Comparison of ENCODE assay signal across 14 cellular contexts in genomic region chr1:36771678-36772284, GRCh38.
A peak's percentile ranks its signal among the peaks of the same experiment; 100 is the strongest.
DNase-seq lines count a peak whose midpoint lies in the region; ATAC-seq and TF ChIP-seq lines count a peak whose summit lies in the region.
"Had no signal": no experiment of that assay in that cellular context is flagged by ENCODE, and none has a peak within 500 bp of the region (broad histone marks: within the 10 kb centered on the region; RNA-seq: fewer than 3 reads in every experiment).

No MANE protein-coding gene starts in this region.

- H3K27me3 ChIP-seq in BLaER1 (no peaks in the 10 kb centered on the region), HUES6 (ENCODE audit: control insufficient read depth, insufficient read depth, low read length) (peaks cover 39% of the 10 kb centered on the region)
- H3K27me3 ChIP-seq: uterus had no signal

- no peak for TF ChIP-seq CTCF in GM13976 (IDR thresholded peaks at IDR 0.05; ENCODE audit: borderline replicate concordance, control extremely low read depth, extremely low read depth, insufficient read depth, missing control alignments)

- H3K36me3 ChIP-seq in BLaER1 (no peaks in the 10 kb centered on the region), HUES6 (ENCODE audit: control insufficient read depth, insufficient read depth, low read length) (no peaks in the 10 kb centered on the region)
- H3K36me3 ChIP-seq: pancreas, uterus had no signal

- H3K9ac ChIP-seq in BLaER1 (no peak overlapping the region), HUES6 (ENCODE audit: low read length) (no peak overlapping the region)

- ATAC-seq in HG03354 (IDR thresholded peaks at IDR 0.05; ENCODE audit: poor library complexity, severe bottlenecking, unreplicated experiment), result no peak
- ATAC-seq: activated naive CD4-positive, alpha-beta T cell treated with anti-CD3 and anti-CD28 coated beads, Interleukin-2, amount 50 U/mL, for 72 hours; pancreas had no signal

- no peak overlapping the region for H3K4me3 ChIP-seq in BLaER1
- H3K4me3 ChIP-seq in HUES6 (ENCODE audit: low read depth, low read length), result peak overlapping the region; percentile 41
- H3K4me3 ChIP-seq: pancreas, smooth muscle cell, uterus had no signal

- DNase-seq in NCI-H345 treated with DMSO at 0.1 percent for 48 hours (lab: John Stamatoyannopoulos, UW; ENCODE audit: unreplicated experiment) (peak; percentile 53), iPS-NIHi7 (ENCODE audit: extremely low spot score) (peak; percentile 52), CD1c-positive myeloid dendritic cell (ENCODE audit: extremely low spot score) (no peak), GM13976 (ENCODE audit: low spot score) (no peak), glomerular visceral epithelial cell (ENCODE audit: extremely low spot score) (no peak)
- DNase-seq: effector memory CD4-positive, alpha-beta T cell; SW 1271; uterus had no signal

- no peaks in the 10 kb centered on the region for H3K9me3 ChIP-seq in BLaER1
- no peaks in the 10 kb centered on the region for H3K9me3 ChIP-seq in HUES6 (ENCODE audit: control insufficient read depth, insufficient read depth, low read depth, low read length)
- H3K9me3 ChIP-seq: pancreas, uterus had no signal

- H3K27ac ChIP-seq in BLaER1 (no peak overlapping the region), HUES6 (ENCODE audit: low read depth, low read length) (no peak overlapping the region)
- H3K27ac ChIP-seq: pancreas, uterus had no signal

- no peaks in the 10 kb centered on the region for H4K20me1 ChIP-seq in BLaER1

- peak overlapping the region; percentile 40 for H3K4me2 ChIP-seq in BLaER1
- H3K4me2 ChIP-seq: smooth muscle cell had no signal

- in situ Hi-C loops in GM13976 (cut with MboI; ENCODE audit: low sequenced_read_pairs, unreplicated experiment), result no loop called here

- H3K4me1 ChIP-seq in BLaER1 (peaks cover 15% of the 10 kb centered on the region), HUES6 (ENCODE audit: control insufficient read depth, insufficient read depth, low read length) (peaks cover 47% of the 10 kb centered on the region)
- H3K4me1 ChIP-seq: pancreas, uterus had no signal

Comparison
In these comparisons a context has a peak if more than half of its experiments do, and no peak if none do; other contexts are left out.
1. DNase-seq: peak in NCI-H345 treated with DMSO at 0.1 percent for 48 hours (single experiment) and iPS-NIHi7 (single experiment); none in CD1c-positive myeloid dendritic cell (single experiment), GM13976 (single experiment) and glomerular visceral epithelial cell (single experiment).